ENCODE assay signal across 1 cellular context in the genomic region with DNA sequence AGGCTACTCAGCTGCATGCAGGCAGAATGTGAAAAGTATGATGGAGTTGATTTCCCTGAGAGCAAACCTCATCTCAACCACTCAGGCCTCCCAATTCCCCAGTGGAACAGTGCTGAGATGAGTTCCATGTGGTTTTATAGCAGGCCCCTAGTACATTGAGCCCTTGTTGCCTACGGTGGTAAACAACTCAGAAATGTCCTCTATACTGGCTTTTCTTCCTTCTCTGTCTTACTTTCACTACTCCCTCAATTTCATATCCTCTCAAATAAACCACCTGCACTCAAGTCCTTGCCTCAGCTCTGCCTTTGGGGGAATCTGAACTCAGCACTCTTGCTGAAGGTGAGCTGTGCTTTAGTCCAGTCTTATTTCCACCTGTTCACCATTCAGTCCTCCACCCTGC.
TF ChIP-seq lines count a peak whose summit lies in the region.

No MANE protein-coding gene starts in this region.

TF ChIP-seq in GM23338, 12 proteins besides CTCF, POLR2A, EP300 and RAD21 (continued from another document):
- TF ChIP-seq, protein P1, sequence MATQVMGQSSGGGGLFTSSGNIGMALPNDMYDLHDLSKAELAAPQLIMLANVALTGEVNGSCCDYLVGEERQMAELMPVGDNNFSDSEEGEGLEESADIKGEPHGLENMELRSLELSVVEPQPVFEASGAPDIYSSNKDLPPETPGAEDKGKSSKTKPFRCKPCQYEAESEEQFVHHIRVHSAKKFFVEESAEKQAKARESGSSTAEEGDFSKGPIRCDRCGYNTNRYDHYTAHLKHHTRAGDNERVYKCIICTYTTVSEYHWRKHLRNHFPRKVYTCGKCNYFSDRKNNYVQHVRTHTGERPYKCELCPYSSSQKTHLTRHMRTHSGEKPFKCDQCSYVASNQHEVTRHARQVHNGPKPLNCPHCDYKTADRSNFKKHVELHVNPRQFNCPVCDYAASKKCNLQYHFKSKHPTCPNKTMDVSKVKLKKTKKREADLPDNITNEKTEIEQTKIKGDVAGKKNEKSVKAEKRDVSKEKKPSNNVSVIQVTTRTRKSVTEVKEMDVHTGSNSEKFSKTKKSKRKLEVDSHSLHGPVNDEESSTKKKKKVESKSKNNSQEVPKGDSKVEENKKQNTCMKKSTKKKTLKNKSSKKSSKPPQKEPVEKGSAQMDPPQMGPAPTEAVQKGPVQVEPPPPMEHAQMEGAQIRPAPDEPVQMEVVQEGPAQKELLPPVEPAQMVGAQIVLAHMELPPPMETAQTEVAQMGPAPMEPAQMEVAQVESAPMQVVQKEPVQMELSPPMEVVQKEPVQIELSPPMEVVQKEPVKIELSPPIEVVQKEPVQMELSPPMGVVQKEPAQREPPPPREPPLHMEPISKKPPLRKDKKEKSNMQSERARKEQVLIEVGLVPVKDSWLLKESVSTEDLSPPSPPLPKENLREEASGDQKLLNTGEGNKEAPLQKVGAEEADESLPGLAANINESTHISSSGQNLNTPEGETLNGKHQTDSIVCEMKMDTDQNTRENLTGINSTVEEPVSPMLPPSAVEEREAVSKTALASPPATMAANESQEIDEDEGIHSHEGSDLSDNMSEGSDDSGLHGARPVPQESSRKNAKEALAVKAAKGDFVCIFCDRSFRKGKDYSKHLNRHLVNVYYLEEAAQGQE (IDR thresholded peaks at IDR 0.05; ENCODE audit: unreplicated experiment): no peak
- TF ChIP-seq, protein P2, sequence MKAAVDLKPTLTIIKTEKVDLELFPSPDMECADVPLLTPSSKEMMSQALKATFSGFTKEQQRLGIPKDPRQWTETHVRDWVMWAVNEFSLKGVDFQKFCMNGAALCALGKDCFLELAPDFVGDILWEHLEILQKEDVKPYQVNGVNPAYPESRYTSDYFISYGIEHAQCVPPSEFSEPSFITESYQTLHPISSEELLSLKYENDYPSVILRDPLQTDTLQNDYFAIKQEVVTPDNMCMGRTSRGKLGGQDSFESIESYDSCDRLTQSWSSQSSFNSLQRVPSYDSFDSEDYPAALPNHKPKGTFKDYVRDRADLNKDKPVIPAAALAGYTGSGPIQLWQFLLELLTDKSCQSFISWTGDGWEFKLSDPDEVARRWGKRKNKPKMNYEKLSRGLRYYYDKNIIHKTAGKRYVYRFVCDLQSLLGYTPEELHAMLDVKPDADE (IDR thresholded peaks at IDR 0.05): no peak
- TF ChIP-seq, protein P3, sequence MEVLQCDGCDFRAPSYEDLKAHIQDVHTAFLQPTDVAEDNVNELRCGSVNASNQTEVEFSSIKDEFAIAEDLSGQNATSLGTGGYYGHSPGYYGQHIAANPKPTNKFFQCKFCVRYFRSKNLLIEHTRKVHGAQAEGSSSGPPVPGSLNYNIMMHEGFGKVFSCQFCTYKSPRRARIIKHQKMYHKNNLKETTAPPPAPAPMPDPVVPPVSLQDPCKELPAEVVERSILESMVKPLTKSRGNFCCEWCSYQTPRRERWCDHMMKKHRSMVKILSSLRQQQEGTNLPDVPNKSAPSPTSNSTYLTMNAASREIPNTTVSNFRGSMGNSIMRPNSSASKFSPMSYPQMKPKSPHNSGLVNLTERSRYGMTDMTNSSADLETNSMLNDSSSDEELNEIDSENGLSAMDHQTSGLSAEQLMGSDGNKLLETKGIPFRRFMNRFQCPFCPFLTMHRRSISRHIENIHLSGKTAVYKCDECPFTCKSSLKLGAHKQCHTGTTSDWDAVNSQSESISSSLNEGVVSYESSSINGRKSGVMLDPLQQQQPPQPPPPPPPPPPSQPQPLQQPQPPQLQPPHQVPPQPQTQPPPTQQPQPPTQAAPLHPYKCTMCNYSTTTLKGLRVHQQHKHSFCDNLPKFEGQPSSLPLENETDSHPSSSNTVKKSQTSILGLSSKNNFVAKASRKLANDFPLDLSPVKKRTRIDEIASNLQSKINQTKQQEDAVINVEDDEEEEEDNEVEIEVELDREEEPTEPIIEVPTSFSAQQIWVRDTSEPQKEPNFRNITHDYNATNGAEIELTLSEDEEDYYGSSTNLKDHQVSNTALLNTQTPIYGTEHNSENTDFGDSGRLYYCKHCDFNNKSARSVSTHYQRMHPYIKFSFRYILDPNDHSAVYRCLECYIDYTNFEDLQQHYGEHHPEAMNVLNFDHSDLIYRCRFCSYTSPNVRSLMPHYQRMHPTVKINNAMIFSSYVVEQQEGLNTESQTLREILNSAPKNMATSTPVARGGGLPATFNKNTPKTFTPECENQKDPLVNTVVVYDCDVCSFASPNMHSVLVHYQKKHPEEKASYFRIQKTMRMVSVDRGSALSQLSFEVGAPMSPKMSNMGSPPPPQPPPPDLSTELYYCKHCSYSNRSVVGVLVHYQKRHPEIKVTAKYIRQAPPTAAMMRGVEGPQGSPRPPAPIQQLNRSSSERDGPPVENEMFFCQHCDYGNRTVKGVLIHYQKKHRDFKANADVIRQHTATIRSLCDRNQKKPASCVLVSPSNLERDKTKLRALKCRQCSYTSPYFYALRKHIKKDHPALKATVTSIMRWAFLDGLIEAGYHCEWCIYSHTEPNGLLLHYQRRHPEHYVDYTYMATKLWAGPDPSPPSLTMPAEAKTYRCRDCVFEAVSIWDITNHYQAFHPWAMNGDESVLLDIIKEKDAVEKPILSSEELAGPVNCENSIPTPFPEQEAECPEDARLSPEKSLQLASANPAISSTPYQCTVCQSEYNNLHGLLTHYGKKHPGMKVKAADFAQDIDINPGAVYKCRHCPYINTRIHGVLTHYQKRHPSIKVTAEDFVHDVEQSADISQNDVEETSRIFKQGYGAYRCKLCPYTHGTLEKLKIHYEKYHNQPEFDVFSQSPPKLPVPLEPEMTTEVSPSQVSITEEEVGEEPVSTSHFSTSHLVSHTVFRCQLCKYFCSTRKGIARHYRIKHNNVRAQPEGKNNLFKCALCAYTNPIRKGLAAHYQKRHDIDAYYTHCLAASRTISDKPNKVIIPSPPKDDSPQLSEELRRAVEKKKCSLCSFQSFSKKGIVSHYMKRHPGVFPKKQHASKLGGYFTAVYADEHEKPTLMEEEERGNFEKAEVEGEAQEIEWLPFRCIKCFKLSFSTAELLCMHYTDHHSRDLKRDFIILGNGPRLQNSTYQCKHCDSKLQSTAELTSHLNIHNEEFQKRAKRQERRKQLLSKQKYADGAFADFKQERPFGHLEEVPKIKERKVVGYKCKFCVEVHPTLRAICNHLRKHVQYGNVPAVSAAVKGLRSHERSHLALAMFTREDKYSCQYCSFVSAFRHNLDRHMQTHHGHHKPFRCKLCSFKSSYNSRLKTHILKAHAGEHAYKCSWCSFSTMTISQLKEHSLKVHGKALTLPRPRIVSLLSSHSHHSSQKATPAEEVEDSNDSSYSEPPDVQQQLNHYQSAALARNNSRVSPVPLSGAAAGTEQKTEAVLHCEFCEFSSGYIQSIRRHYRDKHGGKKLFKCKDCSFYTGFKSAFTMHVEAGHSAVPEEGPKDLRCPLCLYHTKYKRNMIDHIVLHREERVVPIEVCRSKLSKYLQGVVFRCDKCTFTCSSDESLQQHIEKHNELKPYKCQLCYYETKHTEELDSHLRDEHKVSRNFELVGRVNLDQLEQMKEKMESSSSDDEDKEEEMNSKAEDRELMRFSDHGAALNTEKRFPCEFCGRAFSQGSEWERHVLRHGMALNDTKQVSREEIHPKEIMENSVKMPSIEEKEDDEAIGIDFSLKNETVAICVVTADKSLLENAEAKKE (CRISPR knock-in tag; IDR thresholded peaks at IDR 0.05): no peak
